In genomic region chr11:101617735-101618332, GRCh38 we compare ENCODE assay signal across 19 cellular contexts. TPM values are rescaled to one million over a fixed set of nuclear protein-coding genes. Genes with fewer than 3 reads are reported as not detected.
A peak's percentile ranks its signal among the peaks of the same experiment; 100 is the strongest.
DNase-seq lines count a peak whose midpoint lies in the region; ATAC-seq, FAIRE-seq and TF ChIP-seq lines count a peak whose summit lies in the region.
"Had no signal": no experiment of that assay in that cellular context is flagged by ENCODE, and none has a peak within 500 bp of the region (broad histone marks: within the 10 kb centered on the region; RNA-seq: fewer than 3 reads in every experiment).

No MANE protein-coding gene starts in this region.

- H3K4me3 ChIP-seq in fibroblast of mammary gland (ENCODE audit: control insufficient read depth, low read depth, low read length) (no peak overlapping the region), esophagus muscularis mucosa (no peak overlapping the region)
- H3K4me3 ChIP-seq: GM12878 had no signal

- no peaks in the 10 kb centered on the region for H3K27me3 ChIP-seq in esophagus muscularis mucosa

- no peak for ATAC-seq in GM21390 (IDR thresholded peaks at IDR 0.05; ENCODE audit: unreplicated experiment)
- ATAC-seq in HG03342 (IDR thresholded peaks at IDR 0.05; ENCODE audit: unreplicated experiment), result no peak
- no peak for ATAC-seq in GM21528 (IDR thresholded peaks at IDR 0.05; ENCODE audit: low FRiP score, unreplicated experiment)
- ATAC-seq: activated naive CD8-positive, alpha-beta T cell treated with anti-CD3 and anti-CD28 coated beads, Interleukin-2, amount 50 U/mL, for 24 hours; GM12878; left ventricle myocardium superior had no signal

- H3K9me3 ChIP-seq in esophagus muscularis mucosa, result no peaks in the 10 kb centered on the region

- WGBS in esophagus muscularis mucosa, result 79% methylated on average over 6 of the region's 6 CpGs

- TF ChIP-seq POLR2A in esophagus muscularis mucosa (IDR thresholded peaks at IDR 0.05; ENCODE audit: low read depth), result no peak

- no peaks in the 10 kb centered on the region for H3K4me1 ChIP-seq in esophagus muscularis mucosa

- TF ChIP-seq CTCF in fibroblast of mammary gland (conservative IDR thresholded peaks at IDR 0.05; ENCODE audit: control insufficient read depth, insufficient read depth, low read depth, low read length) (no peak), esophagus muscularis mucosa (IDR thresholded peaks at IDR 0.05) (no peak)

- intact Hi-C loops in esophagus muscularis mucosa (cut with DNase I), result no loop called here

- no peaks in the 10 kb centered on the region for H3K36me3 ChIP-seq in esophagus muscularis mucosa

- TF ChIP-seq EP300 in esophagus muscularis mucosa (IDR thresholded peaks at IDR 0.05), result no peak

- no peak overlapping the region for H3K27ac ChIP-seq in esophagus muscularis mucosa (replicated peaks in 1 of 4)

- no peak for FAIRE-seq in RCC 7860 (lab: Jason Lieb, UNC)
- FAIRE-seq: GM12878 had no signal

- DNase-seq in ELR (ENCODE audit: low read depth) (peak; percentile 66), RCC 7860 (ENCODE audit: low spot score) (peak; percentile 21), fibroblast of mammary gland (ENCODE audit: low read depth) (peak; percentile 68), putamen (ENCODE audit: low spot score) (peak; percentile 14), esophagus muscularis mucosa (ENCODE audit: extremely low spot score) (no peak)
- DNase-seq: activated naive CD8-positive, alpha-beta T cell treated with anti-CD3 and anti-CD28 coated beads, Interleukin-2, amount 50 U/mL, for 24 hours; effector CD8-positive, alpha-beta T cell; GDM1; KBM-7; left ventricle myocardium superior; NCI-H1105; RPMI8226; stimulated activated CD4-positive, alpha-beta T cell treated with anti-CD3 and anti-CD28 coated beads, Interleukin-4, amount 100 ng/mL, for 24 hours; substantia nigra; SW 1271 had no signal

RNA-seq across cellular contexts. Expression of gene TRPC6, which starts 34.0 kb away (rescaled TPM):
- 10 to 100 TPM; 55.5 to 77.3 (median 65.8) TPM for total RNA-seq in esophagus muscularis mucosa
- total RNA-seq: GM12878 had no signal
